ENCODE assay signal across 19 cellular contexts in genomic region chr13:109154146-109154545, GRCh38.
DNase-seq lines count a peak whose midpoint lies in the region; ATAC-seq, FAIRE-seq and TF ChIP-seq lines count a peak whose summit lies in the region.
"Had no signal": no experiment of that assay in that cellular context is flagged by ENCODE, and none has a peak within 500 bp of the region (broad histone marks: within the 10 kb centered on the region; RNA-seq: fewer than 3 reads in every experiment).

No MANE protein-coding gene starts in this region.

- H3K36me3 Mint-ChIP-seq in GM23338 (ENCODE audit: low read depth) = no peaks in the 10 kb centered on the region; the same call in 2 of the 3 replicates
- no peaks in the 10 kb centered on the region for H3K36me3 Mint-ChIP-seq in activated CD8-positive, alpha-beta T cell treated with anti-CD3 and anti-CD28 coated beads, Interleukin-2, amount 10 ng/mL, durations not matched to agents 7 days and 5 days (ENCODE audit: low read depth)
- no peaks in the 10 kb centered on the region for H3K36me3 Mint-ChIP-seq in activated T-helper 17 cell treated with anti-CD3 and anti-CD28 coated beads, Interleukin-2, amount 50 U/mL, for 72 hours (ENCODE audit: low read depth)

- H3K79me2 ChIP-seq in GM23338 (replicated peaks; ENCODE audit: insufficient read depth) (no peaks in the 10 kb centered on the region), endothelial cell of umbilical vein (ENCODE audit: control insufficient read depth, insufficient read depth, low read length) (no peaks in the 10 kb centered on the region), trophoblast cell (ENCODE audit: control insufficient read depth, insufficient read depth, low read length, poor library complexity) (peaks cover 2% of the 10 kb centered on the region)

- no peaks in the 10 kb centered on the region for H3F3A ChIP-seq in GM23338 (replicated peaks; ENCODE audit: low read depth)

- TF ChIP-seq POLR2A in endothelial cell of umbilical vein (IDR thresholded peaks at IDR 0.05; ENCODE audit: low read depth, low read length) = no peak

- no peak overlapping the region for H3K27ac Mint-ChIP-seq in GM23338
- H3K27ac Mint-ChIP-seq in activated CD8-positive, alpha-beta T cell treated with anti-CD3 and anti-CD28 coated beads, Interleukin-2, amount 10 ng/mL, durations not matched to agents 7 days and 5 days = no peak overlapping the region
- no peak overlapping the region for H3K27ac Mint-ChIP-seq in activated T-helper 17 cell treated with anti-CD3 and anti-CD28 coated beads, Interleukin-2, amount 50 U/mL, for 72 hours
- H3K27ac Mint-ChIP-seq: activated T-helper 2 cell treated with anti-CD3 and anti-CD28 coated beads, Interferon-gamma antibody, Interleukin-2, Interleukin-4, amounts not matched to agents 10 μg/mL and 5 μg/mL and 100 μg/mL, durations not matched to agents 14 hours and 24 hours and 36 hours; neural progenitor cell had no signal

- H3K36me3 ChIP-seq in GM23338 (ENCODE audit: insufficient read depth) = no peaks in the 10 kb centered on the region
- H3K36me3 ChIP-seq in endothelial cell of umbilical vein (ENCODE audit: control insufficient read depth in 2 of 2, extremely low read depth in 1 of 2, insufficient read depth in 2 of 2, low read length in 2 of 2) = no peaks in the 10 kb centered on the region
- H3K36me3 ChIP-seq in trophoblast cell (ENCODE audit: control insufficient read depth in 1 of 2, insufficient read depth in 2 of 2, low read length in 2 of 2) = no peaks in the 10 kb centered on the region
- H3K36me3 ChIP-seq: neural progenitor cell, Peyer's patch had no signal

- H3K4me2 ChIP-seq in GM23338 (no peak overlapping the region), endothelial cell of umbilical vein (ENCODE audit: insufficient read depth, low read length) (no peak overlapping the region), trophoblast cell (ENCODE audit: low read length) (no peak overlapping the region)
- H3K4me2 ChIP-seq: neural progenitor cell had no signal

- peaks cover 14% of the 10 kb centered on the region for H3K27me3 Mint-ChIP-seq in GM23338 (ENCODE audit: insufficient read depth, low read depth, poor library complexity)
- H3K27me3 Mint-ChIP-seq in activated CD8-positive, alpha-beta T cell treated with anti-CD3 and anti-CD28 coated beads, Interleukin-2, amount 10 ng/mL, durations not matched to agents 7 days and 5 days (ENCODE audit: low read depth) = peaks cover 4% of the 10 kb centered on the region
- H3K27me3 Mint-ChIP-seq in activated T-helper 17 cell treated with anti-CD3 and anti-CD28 coated beads, Interleukin-2, amount 50 U/mL, for 72 hours = peaks cover 15% of the 10 kb centered on the region

- H3K4me3 Mint-ChIP-seq in GM23338 = no peak overlapping the region
- no peak overlapping the region for H3K4me3 Mint-ChIP-seq in activated CD8-positive, alpha-beta T cell treated with anti-CD3 and anti-CD28 coated beads, Interleukin-2, amount 10 ng/mL, durations not matched to agents 7 days and 5 days
- H3K4me3 Mint-ChIP-seq in activated T-helper 17 cell treated with anti-CD3 and anti-CD28 coated beads, Interleukin-2, amount 50 U/mL, for 72 hours = no peak overlapping the region
- H3K4me3 Mint-ChIP-seq: neural progenitor cell had no signal

- TF ChIP-seq CTCF in GM23338 (conservative IDR thresholded peaks at IDR 0.05; ENCODE audit: low read depth in 2 of 2) = no peak
- no peak for TF ChIP-seq CTCF in endothelial cell of umbilical vein (IDR thresholded peaks at IDR 0.05; ENCODE audit: extremely low read depth in 1 of 2, insufficient read depth in 1 of 2, low read depth in 1 of 2, low read length in 2 of 2)

- H3K27me3 ChIP-seq in GM23338 (ENCODE audit: insufficient read depth) (no peaks in the 10 kb centered on the region), endothelial cell of umbilical vein (ENCODE audit: control insufficient read depth in 2 of 2, insufficient read depth in 2 of 2, low read length in 2 of 2) (no peaks in the 10 kb centered on the region), trophoblast cell (ENCODE audit: insufficient read depth, low read length) (no peaks in the 10 kb centered on the region)
- H3K27me3 ChIP-seq: neural progenitor cell, Peyer's patch had no signal

- WGBS in trophoblast cell (ENCODE audit: extremely low coverage, insufficient coverage, insufficient read length) = no CpG with 5 or more reads among the region's 8 CpGs

- H4K12ac ChIP-seq in trophoblast cell (ENCODE audit: low read depth, low read length) = no peak overlapping the region

- H3K27ac ChIP-seq in GM23338 (ENCODE audit: low read depth) = no peak overlapping the region
- peak overlapping the region; percentile 87 for H3K27ac ChIP-seq in endothelial cell of umbilical vein (ENCODE audit: insufficient read depth, low read depth, low read length)
- H3K27ac ChIP-seq in trophoblast cell (ENCODE audit: low read depth, low read length) = no peak overlapping the region
- H3K27ac ChIP-seq: neural progenitor cell, Peyer's patch had no signal

- dilution Hi-C loops in endothelial cell of umbilical vein (cut with MboI; ENCODE audit: extremely low pct_ligation_motif_present, low sequenced_read_pairs) = no loop called here

- H3K4me3 ChIP-seq in GM23338 (no peak overlapping the region), endothelial cell of umbilical vein (replicated peaks in 1 of 3; ENCODE audit: insufficient read depth in 1 of 3, low read depth in 1 of 3, low read length in 3 of 3) (no peak overlapping the region), trophoblast cell (ENCODE audit: low read depth, low read length) (no peak overlapping the region)
- H3K4me3 ChIP-seq: neural progenitor cell, Peyer's patch had no signal

- H2AK5ac ChIP-seq in trophoblast cell (ENCODE audit: low read length) = no peak overlapping the region

- H4K20me1 ChIP-seq in GM23338 (replicated peaks; ENCODE audit: insufficient read depth) (no peaks in the 10 kb centered on the region), endothelial cell of umbilical vein (replicated peaks; ENCODE audit: control insufficient read depth, extremely low read depth, insufficient read depth, low read length) (no peaks in the 10 kb centered on the region)

- no peak overlapping the region for H2BK5ac ChIP-seq in trophoblast cell (ENCODE audit: low read depth, low read length, poor library complexity)

- DNase-seq in GM23338 (ENCODE audit: low spot score) (no peak), RPMI8226 (peak; percentile 78), endothelial cell of umbilical vein (ENCODE audit: low read depth, low spot score) (no peak), trophoblast cell (peak; percentile 27 to 60), kidney glomerular epithelial cell (lab: John Stamatoyannopoulos, UW) (no peak)
- DNase-seq in activated CD8-positive, alpha-beta T cell treated with anti-CD3 and anti-CD28 coated beads, Interleukin-2, amount 10 ng/mL, durations not matched to agents 7 days and 5 days = no peak
- DNase-seq: activated CD8-positive, alpha-beta memory T cell treated with anti-CD3 and anti-CD28 coated beads for 24 hours; amniotic stem cell; DMS 273 treated with DMSO at 0.1 percent for 48 hours; midbrain; NCI-H1092 treated with DMSO at 0.1 percent for 48 hours; NCI-H2107; Peyer's patch had no signal

- H3K4ac ChIP-seq in trophoblast cell (ENCODE audit: low read depth, low read length) = no peak overlapping the region

- H3K4me1 Mint-ChIP-seq in GM23338 = peaks cover 53% of the 10 kb centered on the region
- no peaks in the 10 kb centered on the region for H3K4me1 Mint-ChIP-seq in activated CD8-positive, alpha-beta T cell treated with anti-CD3 and anti-CD28 coated beads, Interleukin-2, amount 10 ng/mL, durations not matched to agents 7 days and 5 days (ENCODE audit: low read depth)
- H3K4me1 Mint-ChIP-seq in activated T-helper 17 cell treated with anti-CD3 and anti-CD28 coated beads, Interleukin-2, amount 50 U/mL, for 72 hours = no peaks in the 10 kb centered on the region

- CTCF ChIA-PET in endothelial cell of umbilical vein (lab: Charles Lee) = interaction anchor here (0.8 to 3.2 kb wide), 6 partner anchors 8 to 631 kb away, joined by 3 to 10 read pairs (median 5); no protein-coding TSS in a partner anchor
- CTCF ChIA-PET in activated CD8-positive, alpha-beta T cell treated with anti-CD3 and anti-CD28 coated beads, Interleukin-2, amount 10 ng/mL, durations not matched to agents 7 days and 5 days (lab: Charles Lee) = no interaction called here

- no peaks in the 10 kb centered on the region for H3K9me1 ChIP-seq in endothelial cell of umbilical vein (replicated peaks; ENCODE audit: control insufficient read depth, extremely low read depth, insufficient read depth, low read length)

- no peak for ATAC-seq in GM23338
- ATAC-seq in activated CD8-positive, alpha-beta T cell treated with anti-CD3 and anti-CD28 coated beads, Interleukin-2, amount 10 ng/mL, durations not matched to agents 7 days and 5 days = no peak
- no peak for ATAC-seq in activated T-helper 17 cell treated with anti-CD3 and anti-CD28 coated beads, Interleukin-2, amount 50 U/mL, for 72 hours (replicated peaks)

- intact Hi-C loops in endothelial cell of umbilical vein (cut with micrococcal nuclease) = loop anchor here (2.0 kb wide), 2 partner anchors 239 to 973 kb away; no protein-coding TSS in a partner anchor

- no peak overlapping the region for H3K14ac ChIP-seq in trophoblast cell (ENCODE audit: low read length)

- peak overlapping the region; percentile 14; the same call in 1 of the 2 replicates for H2AFZ ChIP-seq in GM23338
- no peak overlapping the region for H2AFZ ChIP-seq in endothelial cell of umbilical vein (ENCODE audit: low read depth, low read length)
- no peak overlapping the region for H2AFZ ChIP-seq in trophoblast cell (ENCODE audit: insufficient read depth, low read length, poor library complexity)
- H2AFZ ChIP-seq: neural progenitor cell had no signal

- H3K9ac ChIP-seq in endothelial cell of umbilical vein (replicated peaks; ENCODE audit: extremely low read depth, insufficient read depth, low read length) (peak overlapping the region; percentile 95), trophoblast cell (ENCODE audit: low read length) (no peak overlapping the region)
- H3K9ac ChIP-seq: neural progenitor cell had no signal

- FAIRE-seq in endothelial cell of umbilical vein (lab: Jason Lieb, UNC) = no peak
- FAIRE-seq: colon, GM18507, islet of Langerhans had no signal

- H3K79me1 ChIP-seq in trophoblast cell (ENCODE audit: low read length) = peaks cover 14% of the 10 kb centered on the region

- H4K91ac ChIP-seq in trophoblast cell (ENCODE audit: low read depth, low read length) = no peak overlapping the region

- no peaks in the 10 kb centered on the region for H3K9me2 ChIP-seq in GM23338 (ENCODE audit: insufficient read depth)

- no TSS peak for BruUV-seq in endothelial cell of umbilical vein (replicated peaks; lab: Mats Ljungman, UMichigan)

- H3K9me3 Mint-ChIP-seq in GM23338 = no peaks in the 10 kb centered on the region
- no peaks in the 10 kb centered on the region for H3K9me3 Mint-ChIP-seq in activated CD8-positive, alpha-beta T cell treated with anti-CD3 and anti-CD28 coated beads, Interleukin-2, amount 10 ng/mL, durations not matched to agents 7 days and 5 days (ENCODE audit: insufficient read depth)
- no peaks in the 10 kb centered on the region for H3K9me3 Mint-ChIP-seq in activated T-helper 17 cell treated with anti-CD3 and anti-CD28 coated beads, Interleukin-2, amount 50 U/mL, for 72 hours
- H3K9me3 Mint-ChIP-seq: activated T-helper 2 cell treated with anti-CD3 and anti-CD28 coated beads, Interferon-gamma antibody, Interleukin-2, Interleukin-4, amounts not matched to agents 10 μg/mL and 5 μg/mL and 100 μg/mL, durations not matched to agents 14 hours and 24 hours and 36 hours had no signal

- H3K4me1 ChIP-seq in GM23338 (ENCODE audit: insufficient read depth) (peaks cover 25% of the 10 kb centered on the region), endothelial cell of umbilical vein (ENCODE audit: control insufficient read depth, extremely low read depth, insufficient read depth, low read length) (peaks cover 44% of the 10 kb centered on the region), trophoblast cell (ENCODE audit: control insufficient read depth in 1 of 2, insufficient read depth in 2 of 2, low read length in 2 of 2) (peaks cover 11 to 24% of the 10 kb centered on the region in 2 experiments)
- H3K4me1 ChIP-seq: Peyer's patch had no signal

- H3K18ac ChIP-seq in trophoblast cell (ENCODE audit: low read length) = no peak overlapping the region

- H3K23ac ChIP-seq in trophoblast cell (ENCODE audit: low read length) = no peak overlapping the region

- POLR2A ChIA-PET in endothelial cell of umbilical vein (lab: Charles Lee) = no interaction called here
- POLR2A ChIA-PET in activated CD8-positive, alpha-beta T cell treated with anti-CD3 and anti-CD28 coated beads, Interleukin-2, amount 10 ng/mL, durations not matched to agents 7 days and 5 days (lab: Charles Lee) = no interaction called here

- H4K8ac ChIP-seq in trophoblast cell (ENCODE audit: low read depth, low read length) = no peak overlapping the region

- no peak overlapping the region for H2BK12ac ChIP-seq in trophoblast cell (ENCODE audit: low read length)

- no peak overlapping the region for H2BK120ac ChIP-seq in trophoblast cell (ENCODE audit: insufficient read depth, low read length, poor library complexity)

- H3K9me3 ChIP-seq in endothelial cell of umbilical vein (replicated peaks; ENCODE audit: control insufficient read depth, insufficient read depth, low read length) (no peaks in the 10 kb centered on the region), trophoblast cell (ENCODE audit: insufficient read depth, low read depth, low read length) (no peaks in the 10 kb centered on the region)
- H3K9me3 ChIP-seq: Peyer's patch had no signal

Comparison
In these comparisons a context has a peak if more than half of its experiments do, and no peak if none do; other contexts are left out.
1. DNase-seq: peak in RPMI8226 (single experiment) and trophoblast cell (2 of 2); none in GM23338 (single experiment), endothelial cell of umbilical vein (single experiment), activated CD8-positive, alpha-beta T cell treated with anti-CD3 and anti-CD28 coated beads, Interleukin-2, amount 10 ng/mL, durations not matched to agents 7 days and 5 days (single experiment) and kidney glomerular epithelial cell (single experiment).